ENCODE assay signal across 19 cellular contexts in genomic region chr9:124482431-124483031, GRCh38. TPM values are rescaled to one million over a fixed set of nuclear protein-coding genes. Genes with fewer than 3 reads are reported as not detected.
DNase-seq lines count a peak whose midpoint lies in the region; ATAC-seq and TF ChIP-seq lines count a peak whose summit lies in the region.
"Had no signal": no experiment of that assay in that cellular context is flagged by ENCODE, and none has a peak within 500 bp of the region (broad histone marks: within the 10 kb centered on the region; RNA-seq: fewer than 3 reads in every experiment).

No MANE protein-coding gene starts in this region.

- no peak overlapping the region for H3K56ac ChIP-seq in mesendoderm (ENCODE audit: low read length)

- H3K4me3 ChIP-seq in HUES48 (ENCODE audit: low read depth, low read length): peak overlapping the region; percentile 50; the same call in 1 of the 2 replicates
- H3K4me3 ChIP-seq in mesendoderm (ENCODE audit: low read length): no peak overlapping the region
- H3K4me3 ChIP-seq: BLaER1 treated with 17β-estradiol and CSF1 and Interleukin-3, amounts not matched to agents 10 nM and 100 nM had no signal

- ATAC-seq in omental fat pad (ENCODE audit: low FRiP score): no peak
- ATAC-seq: effector memory CD8-positive, alpha-beta T cell had no signal

- no peak overlapping the region for H2BK120ac ChIP-seq in mesendoderm (ENCODE audit: low read depth, low read length)

- no peak overlapping the region for H3K27ac ChIP-seq in HUES48 (ENCODE audit: low read depth, low read length)
- H3K27ac ChIP-seq in mesendoderm (ENCODE audit: low read depth, low read length): no peak overlapping the region
- no peak overlapping the region for H3K27ac ChIP-seq in substantia nigra (ENCODE audit: low read depth, low read length, poor library complexity, severe bottlenecking)
- H3K27ac ChIP-seq: BLaER1 treated with 17β-estradiol and CSF1 and Interleukin-3, amounts not matched to agents 10 nM and 100 nM had no signal

- no peak overlapping the region for H3K18ac ChIP-seq in mesendoderm (ENCODE audit: low read length)

- H3K9ac ChIP-seq in HUES48 (ENCODE audit: low read depth, low read length): no peak overlapping the region
- no peak overlapping the region for H3K9ac ChIP-seq in mesendoderm (ENCODE audit: low read length)
- H3K9ac ChIP-seq: BLaER1 treated with 17β-estradiol and CSF1 and Interleukin-3, amounts not matched to agents 10 nM and 100 nM had no signal

- no peak overlapping the region for H4K5ac ChIP-seq in mesendoderm (ENCODE audit: low read length)

- no peak overlapping the region for H2AK5ac ChIP-seq in mesendoderm (ENCODE audit: low read length)

- H3K4me1 ChIP-seq in HUES48 (ENCODE audit: control insufficient read depth, insufficient read depth, low read length): peaks cover 19% of the 10 kb centered on the region; the same call in 1 of the 2 replicates
- peaks cover 2% of the 10 kb centered on the region for H3K4me1 ChIP-seq in mesendoderm (ENCODE audit: control insufficient read depth, low read depth, low read length)

- H3K27me3 ChIP-seq in HUES48 (ENCODE audit: control insufficient read depth, insufficient read depth, low read length): peaks cover 41% of the 10 kb centered on the region
- H3K27me3 ChIP-seq in mesendoderm (ENCODE audit: insufficient read depth, low read length, poor library complexity): no peaks in the 10 kb centered on the region

- no peak overlapping the region for H3K23ac ChIP-seq in mesendoderm (ENCODE audit: low read length)

- H3K4ac ChIP-seq in mesendoderm (ENCODE audit: low read depth, low read length): no peak overlapping the region

- H3K79me1 ChIP-seq in mesendoderm (ENCODE audit: low read length): no peaks in the 10 kb centered on the region

- H2BK5ac ChIP-seq in mesendoderm (ENCODE audit: low read length): no peak overlapping the region

- no CpG with 5 or more reads among the region's 26 CpGs for WGBS in mesendoderm (ENCODE audit: extremely low coverage, insufficient coverage, low lambda C conversion rate)

- H3K9me3 ChIP-seq in HUES48 (ENCODE audit: control insufficient read depth, insufficient read depth, low read length): no peaks in the 10 kb centered on the region
- H3K9me3 ChIP-seq: BLaER1 treated with 17β-estradiol and CSF1 and Interleukin-3, amounts not matched to agents 10 nM and 100 nM had no signal

- H3K36me3 ChIP-seq in HUES48 (ENCODE audit: control insufficient read depth, insufficient read depth, low read length) (no peaks in the 10 kb centered on the region), mesendoderm (ENCODE audit: control insufficient read depth, insufficient read depth, low read length) (no peaks in the 10 kb centered on the region)
- H3K36me3 ChIP-seq: BLaER1 treated with 17β-estradiol and CSF1 and Interleukin-3, amounts not matched to agents 10 nM and 100 nM had no signal

- DNase-seq in Daoy (ENCODE audit: low read depth): peak; percentile 45
- peak; percentile 74 for DNase-seq in ecto neural progenitor cell (ENCODE audit: low spot score)
- peak; percentile 40 for DNase-seq in mesendoderm
- DNase-seq in DMS79 (lab: John Stamatoyannopoulos, UW): no peak
- DNase-seq in NCI-H1436 (lab: John Stamatoyannopoulos, UW): no peak
- no peak for DNase-seq in omental fat pad (ENCODE audit: low spot score)
- DNase-seq in substantia nigra (lab: John Stamatoyannopoulos, UW): no peak
- DNase-seq: activated CD4-positive, alpha-beta T cell treated with anti-CD3 and anti-CD28 coated beads, Interleukin-2, amount 10 ng/mL, durations not matched to agents 24 days and 14 days; effector memory CD8-positive, alpha-beta T cell; hippocampal formation; naive B cell; NCI-H1930; NCI-H510A treated with DMSO at 0.1 percent for 48 hours had no signal

- H3K4me2 ChIP-seq in mesendoderm (ENCODE audit: low read length): peak overlapping the region; percentile 54
- H3K4me2 ChIP-seq: BLaER1 treated with 17β-estradiol and CSF1 and Interleukin-3, amounts not matched to agents 10 nM and 100 nM had no signal

- H2BK15ac ChIP-seq in mesendoderm (replicated peaks; ENCODE audit: low read depth): no peak overlapping the region

- H4K8ac ChIP-seq in mesendoderm (ENCODE audit: low read depth, low read length): no peak overlapping the region

- TF ChIP-seq CTCF in omental fat pad (IDR thresholded peaks at IDR 0.05): no peak

- no peaks in the 10 kb centered on the region for H3K79me2 ChIP-seq in mesendoderm (ENCODE audit: control insufficient read depth, insufficient read depth, low read length)

RNA-seq across cellular contexts. Expression of gene NR5A1, which starts 24.7 kb away (rescaled TPM):
- total RNA-seq in Daoy (2014; rRNA removed; shearing (Covaris generic)): not detected in 2 replicates
- polyA plus RNA-seq in mesendoderm (2013, experiment 1 of 2): 0.07 TPM
- polyA plus RNA-seq in mesendoderm (2013, experiment 2 of 2): 0.07 TPM
- not detected for total RNA-seq in omental fat pad
- total RNA-seq: activated CD4-positive, alpha-beta T cell treated with anti-CD3 and anti-CD28 coated beads, Interleukin-2, amount 10 ng/mL, durations not matched to agents 24 days and 14 days; fibroblast of lung; liver; MCF 10A had no signal
- polyA plus RNA-seq: fibroblast of lung, liver had no signal

RNA-seq across cellular contexts. Expression of gene ADGRD2, which starts 32.3 kb away (rescaled TPM):
- 0.23 TPM in 1 of 2 replicates, not detected in the other for total RNA-seq in Daoy (2014; rRNA removed; shearing (Covaris generic))
- polyA plus RNA-seq in mesendoderm (2013, experiment 1 of 2): 0.10 TPM
- 0.32 TPM for polyA plus RNA-seq in mesendoderm (2013, experiment 2 of 2)
- not detected for total RNA-seq in omental fat pad
- total RNA-seq: activated CD4-positive, alpha-beta T cell treated with anti-CD3 and anti-CD28 coated beads, Interleukin-2, amount 10 ng/mL, durations not matched to agents 24 days and 14 days; fibroblast of lung; liver; MCF 10A; progenitor cell of endocrine pancreas had no signal
- polyA plus RNA-seq: fibroblast of lung, liver had no signal

Comparison
In these comparisons a context has a peak if more than half of its experiments do, and no peak if none do; other contexts are left out.
1. DNase-seq: peak in Daoy (single experiment), ecto neural progenitor cell (single experiment) and mesendoderm (single experiment); none in DMS79 (single experiment), NCI-H1436 (single experiment), omental fat pad (single experiment) and substantia nigra (0 of 49).